In the genomic region with DNA sequence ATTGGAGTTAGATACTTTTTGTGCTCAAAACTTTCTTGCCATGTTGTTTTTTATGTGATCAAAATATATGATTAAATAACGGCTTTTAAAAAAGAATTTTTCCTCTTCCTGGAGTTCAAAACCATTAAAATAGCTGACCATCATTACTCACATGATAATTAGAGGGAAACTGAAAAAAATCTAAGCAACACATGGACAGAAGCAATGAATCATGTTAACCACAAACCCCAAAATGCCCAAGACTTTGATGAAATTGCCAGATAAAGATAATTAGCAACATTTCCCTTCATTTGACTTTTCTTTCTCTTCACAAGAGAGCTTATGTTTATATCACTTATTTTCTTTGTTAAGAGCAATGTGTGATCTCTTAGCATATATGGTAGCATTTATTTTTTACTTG, we compare ENCODE assay signal across 1 cellular context.
TF ChIP-seq lines count a peak whose summit lies in the region.

No MANE protein-coding gene starts in this region.

TF ChIP-seq in GM23338, 12 proteins besides CTCF, POLR2A, EP300 and RAD21 (continued from another document):
- TF ChIP-seq EZH2 (IDR thresholded peaks at IDR 0.05; ENCODE audit: low read depth, unreplicated experiment) (no peak), ZNF331 (CRISPR knock-in tag; IDR thresholded peaks at IDR 0.05; ENCODE audit: low read depth) (no peak), POLR2AphosphoS5 (IDR thresholded peaks at IDR 0.05; ENCODE audit: low read depth) (no peak)
